8 cellular contexts compared by ENCODE assay signal in the genomic region with DNA sequence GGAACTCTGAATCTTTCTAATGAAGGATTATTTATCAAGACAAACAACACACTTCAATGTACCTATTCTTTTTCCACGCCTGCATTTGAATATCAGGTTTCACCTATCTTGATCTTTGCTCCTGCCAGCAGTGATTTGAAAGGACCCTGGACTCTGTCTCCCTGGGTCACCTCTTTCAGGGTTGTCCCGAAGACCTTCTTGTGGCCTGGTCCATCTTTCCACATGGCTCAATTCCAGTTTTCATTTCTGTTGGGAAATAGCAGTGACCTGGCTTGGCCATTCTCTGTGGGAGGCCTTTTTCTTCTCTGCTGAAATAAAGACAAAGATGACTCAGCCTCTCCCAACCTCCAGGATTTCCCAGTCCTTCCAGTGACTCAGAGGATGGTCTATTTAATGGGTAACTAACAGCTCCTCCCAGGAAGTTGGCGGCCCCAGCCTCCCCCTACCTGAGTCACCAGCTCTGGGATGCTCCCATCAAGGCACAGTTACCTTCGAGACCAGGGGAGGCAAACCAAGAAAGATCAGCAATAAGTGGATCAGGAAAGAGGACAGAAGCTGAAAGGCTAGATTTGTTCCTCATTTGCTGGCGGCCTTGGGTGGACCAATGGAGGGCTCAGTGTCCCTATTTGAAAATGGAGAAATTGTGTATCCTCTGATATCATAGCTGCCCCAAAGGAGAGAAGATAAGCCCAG. TPM values are rescaled to one million over a fixed set of nuclear protein-coding genes. Genes with fewer than 3 reads are reported as not detected.
DNase-seq lines count a peak whose midpoint lies in the region; ATAC-seq and TF ChIP-seq lines count a peak whose summit lies in the region.

No MANE protein-coding gene starts in this region.

- no peak overlapping the region for H2AK5ac ChIP-seq in neuronal stem cell (ENCODE audit: low read depth, low read length)

- no peak for TF ChIP-seq CTCF in MM.1S (IDR thresholded peaks at IDR 0.05; ENCODE audit: low read length)

- H3K27me3 Mint-ChIP-seq in naive thymus-derived CD4-positive, alpha-beta T cell = peaks cover 0 to 19% (median 8%) of the 10 kb centered on the region in 5 donors

- H2BK12ac ChIP-seq in neuronal stem cell (ENCODE audit: low read length) = no peak overlapping the region

- no peaks in the 10 kb centered on the region for H3K79me2 ChIP-seq in MM.1S (ENCODE audit: low read length)

- no peaks in the 10 kb centered on the region for H3K27me3 ChIP-seq in MM.1S (replicated peaks; ENCODE audit: insufficient read depth, low read length)
- peaks cover 0 to 1% (median 0%) of the 10 kb centered on the region in 3 experiments for H3K27me3 ChIP-seq in neuronal stem cell (ENCODE audit: control insufficient read depth in 3 of 3, insufficient read depth in 3 of 3, low read depth in 1 of 3, low read length in 3 of 3)
- H3K27me3 ChIP-seq in naive thymus-derived CD4-positive, alpha-beta T cell (ENCODE audit: control insufficient read depth in 2 of 2, insufficient read depth in 2 of 2, low read length in 2 of 2) = no peaks in the 10 kb centered on the region

- CTCF ChIA-PET in naive thymus-derived CD4-positive, alpha-beta T cell (lab: Charles Lee) = no interaction called here

- no peak overlapping the region for H2BK120ac ChIP-seq in neuronal stem cell (ENCODE audit: low read depth, low read length)

- H4K20me1 ChIP-seq in MM.1S (ENCODE audit: insufficient read depth, low read length) = no peaks in the 10 kb centered on the region

- H2AFZ ChIP-seq in MM.1S (ENCODE audit: low read length) (peak overlapping the region; percentile 29), neuronal stem cell (ENCODE audit: low read length) (peak overlapping the region; percentile 37)

- no peak overlapping the region for H2BK15ac ChIP-seq in neuronal stem cell (ENCODE audit: low read length)

- peak; percentile 96 for DNase-seq in DMS53 (lab: John Stamatoyannopoulos, UW)
- no peak for DNase-seq in MM.1S
- peak; percentile 95 for DNase-seq in dermis blood vessel endothelial cell
- no peak for DNase-seq in neuronal stem cell (ENCODE audit: low spot score)
- no peak for DNase-seq in naive thymus-derived CD4-positive, alpha-beta T cell
- no peak for DNase-seq in OCI-M2 (lab: John Stamatoyannopoulos, UW; ENCODE audit: unreplicated experiment)

- no peaks in the 10 kb centered on the region for H3K36me3 Mint-ChIP-seq in naive thymus-derived CD4-positive, alpha-beta T cell

- H3K27ac ChIP-seq in MM.1S (ENCODE audit: low read length) (peak overlapping the region; percentile 59; the same call in 1 of the 2 replicates), neuronal stem cell (replicated peaks; ENCODE audit: low read length) (no peak overlapping the region)
- H3K27ac ChIP-seq in naive thymus-derived CD4-positive, alpha-beta T cell (ENCODE audit: low read depth, low read length) = no peak overlapping the region

- H3K36me3 ChIP-seq in MM.1S (replicated peaks; ENCODE audit: insufficient read depth, low read length) = no peaks in the 10 kb centered on the region
- H3K36me3 ChIP-seq in neuronal stem cell (replicated peaks in 1 of 2; ENCODE audit: control insufficient read depth in 2 of 2, insufficient read depth in 2 of 2, low read length in 2 of 2) = no peaks in the 10 kb centered on the region
- H3K36me3 ChIP-seq in naive thymus-derived CD4-positive, alpha-beta T cell (ENCODE audit: control insufficient read depth in 2 of 3, insufficient read depth in 3 of 3, low read length in 3 of 3) = no peaks in the 10 kb centered on the region

- no peaks in the 10 kb centered on the region for H3K79me1 ChIP-seq in neuronal stem cell (ENCODE audit: low read depth, low read length)

- no peak overlapping the region for H3K4me3 Mint-ChIP-seq in naive thymus-derived CD4-positive, alpha-beta T cell

- H3K9me3 ChIP-seq in MM.1S (replicated peaks; ENCODE audit: insufficient read depth, low read length) (no peaks in the 10 kb centered on the region), neuronal stem cell (replicated peaks in 1 of 2; ENCODE audit: control insufficient read depth in 2 of 2, insufficient read depth in 1 of 2, low read depth in 1 of 2, low read length in 2 of 2) (no peaks in the 10 kb centered on the region)
- no peaks in the 10 kb centered on the region for H3K9me3 ChIP-seq in naive thymus-derived CD4-positive, alpha-beta T cell (ENCODE audit: control insufficient read depth in 2 of 3, low read length in 3 of 3)

- no peak overlapping the region for H3K4ac ChIP-seq in neuronal stem cell (ENCODE audit: low read length)

- H2BK5ac ChIP-seq in neuronal stem cell (ENCODE audit: low read length) = no peak overlapping the region

- H3K9ac ChIP-seq in MM.1S (ENCODE audit: low read length) (0 out of 2 replicates have a peak overlapping the region, but pooled peaks have one; percentile 1), neuronal stem cell (ENCODE audit: low read depth, low read length, poor library complexity) (no peak overlapping the region)

- peaks cover 8% of the 10 kb centered on the region for H3F3A ChIP-seq in MM.1S (ENCODE audit: insufficient read depth, low read length)

- no CpG with 5 or more reads among the region's 5 CpGs for WGBS in neuronal stem cell (ENCODE audit: extremely low coverage in 2 of 2, insufficient read length in 2 of 2, insufficient replicate concordance in 1 of 2), 2 donors

- H3K23ac ChIP-seq in neuronal stem cell (ENCODE audit: low read depth, low read length, poor library complexity) = no peak overlapping the region

- H3K9me2 ChIP-seq in MM.1S (replicated peaks; ENCODE audit: insufficient read depth, low read length) = no peaks in the 10 kb centered on the region

- H3K18ac ChIP-seq in neuronal stem cell (ENCODE audit: low read length) = no peak overlapping the region

- H3K4me3 ChIP-seq in MM.1S (ENCODE audit: low read length) (peak overlapping the region; percentile 36; the same call in 1 of the 2 replicates), neuronal stem cell (ENCODE audit: low read length in 2 of 2) (no peak overlapping the region)
- H3K4me3 ChIP-seq in naive thymus-derived CD4-positive, alpha-beta T cell (ENCODE audit: low read length) = no peak overlapping the region

- H3K9me3 Mint-ChIP-seq in naive thymus-derived CD4-positive, alpha-beta T cell = no peaks in the 10 kb centered on the region

- peaks cover 0 to 39% (median 7%) of the 10 kb centered on the region in 7 donors for H3K4me1 Mint-ChIP-seq in naive thymus-derived CD4-positive, alpha-beta T cell

- H3K14ac ChIP-seq in neuronal stem cell (ENCODE audit: low read length) = no peak overlapping the region

- no peak overlapping the region for H4K8ac ChIP-seq in neuronal stem cell (ENCODE audit: low read depth, low read length)

- H3K4me2 ChIP-seq in MM.1S (ENCODE audit: low read depth, low read length) (peak overlapping the region; percentile 59), neuronal stem cell (ENCODE audit: insufficient read depth, low read length, poor library complexity, severe bottlenecking) (no peak overlapping the region)

- intact Hi-C loops in naive thymus-derived CD4-positive, alpha-beta T cell (cut with micrococcal nuclease) = no loop called here

- no peak for ATAC-seq in naive thymus-derived CD4-positive, alpha-beta T cell
- ATAC-seq in HG03457 (IDR thresholded peaks at IDR 0.05; ENCODE audit: unreplicated experiment) (no peak), HG03139 (IDR thresholded peaks at IDR 0.05; ENCODE audit: unreplicated experiment) (no peak)

- POLR2A ChIA-PET in naive thymus-derived CD4-positive, alpha-beta T cell (lab: Charles Lee) = no interaction called here

- H3K27ac Mint-ChIP-seq in naive thymus-derived CD4-positive, alpha-beta T cell = peak overlapping the region in 1 of 9 donors; percentile 9

- peaks cover 27% of the 10 kb centered on the region for H3K4me1 ChIP-seq in MM.1S (ENCODE audit: low read length)
- peaks cover 7 to 12% of the 10 kb centered on the region in 2 donors for H3K4me1 ChIP-seq in neuronal stem cell (ENCODE audit: control insufficient read depth in 2 of 2, insufficient read depth in 1 of 2, low read depth in 1 of 2, low read length in 2 of 2)
- peaks cover 0 to 3% of the 10 kb centered on the region in 2 donors for H3K4me1 ChIP-seq in naive thymus-derived CD4-positive, alpha-beta T cell (ENCODE audit: control insufficient read depth in 2 of 2, insufficient read depth in 2 of 2, low read length in 2 of 2)

- H4K91ac ChIP-seq in neuronal stem cell (ENCODE audit: low read depth, low read length, poor library complexity) = no peak overlapping the region

RNA-seq across cellular contexts. Expression of a gene that starts 13.1 kb away (rescaled TPM):
- 13.1 and 23.5 TPM in 2 replicates for total RNA-seq in dermis blood vessel endothelial cell
- polyA plus RNA-seq in neuronal stem cell (2013, experiment 1 of 2) = 18.2 TPM
- 16.8 TPM for polyA plus RNA-seq in neuronal stem cell (2013, experiment 2 of 2)
- 10 to 100 TPM in 1 of 5 experiments, 1 to 10 TPM in 2, under 1 TPM in 2; 0.95 to 10.8 (median 1.8) TPM for total RNA-seq in naive thymus-derived CD4-positive, alpha-beta T cell
- polyA plus RNA-seq in naive thymus-derived CD4-positive, alpha-beta T cell = not detected

Comparison
In these comparisons a context has a peak if more than half of its experiments do, and no peak if none do; other contexts are left out.
1. DNase-seq: peak in DMS53 (single experiment) and dermis blood vessel endothelial cell (single experiment); none in MM.1S (single experiment), neuronal stem cell (single experiment), naive thymus-derived CD4-positive, alpha-beta T cell (0 of 9) and OCI-M2 (single experiment).